Comparison of ENCODE assay signal across 10 cellular contexts in the genomic region with DNA sequence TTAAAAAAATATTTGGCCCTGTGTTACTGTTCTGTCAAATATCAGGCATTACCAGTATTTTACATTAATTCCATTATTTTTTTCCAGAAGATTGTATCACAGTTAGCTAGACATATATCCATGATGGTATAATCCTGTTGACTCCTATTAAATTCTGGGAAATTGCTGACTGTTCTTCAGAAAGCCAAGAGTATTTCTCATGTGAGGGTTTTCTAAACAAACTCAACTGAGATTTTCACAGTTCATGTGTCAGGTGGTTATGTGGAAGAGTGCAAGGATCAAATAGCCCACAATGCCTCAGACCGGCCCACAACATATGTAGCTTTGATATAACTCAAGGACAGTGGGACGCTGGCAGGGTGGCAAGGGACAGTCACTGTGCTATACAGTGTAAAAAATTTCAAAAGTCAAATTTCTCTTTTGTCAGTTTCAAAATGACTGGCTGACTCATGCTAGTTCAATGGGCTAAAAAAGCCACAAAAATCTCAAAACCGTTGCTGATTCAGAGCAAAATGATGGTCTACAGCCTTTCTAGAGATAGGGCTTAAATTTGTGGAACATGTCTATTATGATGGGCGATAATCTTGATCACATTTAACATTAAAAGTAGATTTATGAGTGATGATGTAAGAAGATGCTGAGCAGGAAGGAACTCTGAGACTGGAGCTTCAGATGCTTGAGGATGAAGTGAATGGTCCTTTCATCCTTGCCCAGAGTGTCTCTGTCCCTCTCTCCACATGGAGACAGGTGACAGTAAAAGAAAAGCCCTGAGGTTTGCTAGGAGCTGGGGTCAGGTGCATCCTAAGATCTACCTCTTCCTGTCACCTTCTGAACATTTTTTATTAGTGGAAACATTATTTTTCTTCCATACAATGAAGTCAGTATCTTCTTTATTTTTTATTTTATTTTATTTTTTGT.
A peak's percentile ranks its signal among the peaks of the same experiment; 100 is the strongest.
DNase-seq lines count a peak whose midpoint lies in the region; ATAC-seq and TF ChIP-seq lines count a peak whose summit lies in the region.
"Had no signal": no experiment of that assay in that cellular context is flagged by ENCODE, and none has a peak within 500 bp of the region (broad histone marks: within the 10 kb centered on the region; RNA-seq: fewer than 3 reads in every experiment).

No MANE protein-coding gene starts in this region.

- H3K27ac ChIP-seq in neural progenitor cell, result no peak overlapping the region
- H3K27ac ChIP-seq: HL-60 had no signal

- H3K4me3 Mint-ChIP-seq in neural progenitor cell, result no peak overlapping the region
- H3K4me3 Mint-ChIP-seq: brain had no signal

- H3K79me2 ChIP-seq in neural progenitor cell (ENCODE audit: low read depth), result no peaks in the 10 kb centered on the region

- no peak for TF ChIP-seq CTCF in neural progenitor cell (IDR thresholded peaks at IDR 0.05)

- peaks cover 5% of the 10 kb centered on the region for H3K27me3 Mint-ChIP-seq in neural progenitor cell (ENCODE audit: insufficient read depth, low read depth)
- H3K27me3 Mint-ChIP-seq: brain had no signal

- peak; percentile 84 for ATAC-seq in GM21528 (IDR thresholded peaks at IDR 0.05; ENCODE audit: low FRiP score, unreplicated experiment)

- DNase-seq in ELR (ENCODE audit: low read depth) (peak; percentile 96), HS-27A (ENCODE audit: low read depth) (peak; percentile 97), fibroblast of peridontal ligament (ENCODE audit: extremely low read depth) (peak; percentile 92), NCI-H187 (lab: John Stamatoyannopoulos, UW) (no peak), head of caudate nucleus (no peak), neural progenitor cell (ENCODE audit: low spot score) (no peak)
- no peak for DNase-seq in activated CD4-positive, alpha-beta T cell treated with anti-CD3 and anti-CD28 coated beads, Interleukin-2, amount 50 U/mL, for 4 hours

- peaks cover 4% of the 10 kb centered on the region for H3K4me1 Mint-ChIP-seq in neural progenitor cell

- H3K4me1 ChIP-seq in neural progenitor cell, result no peaks in the 10 kb centered on the region

- H3K9ac ChIP-seq in neural progenitor cell, result no peak overlapping the region

- H3K9me3 ChIP-seq in neural progenitor cell (ENCODE audit: low read depth), result no peaks in the 10 kb centered on the region

- H3K36me3 ChIP-seq in neural progenitor cell, result no peaks in the 10 kb centered on the region

- H3K4me2 ChIP-seq in neural progenitor cell, result no peak overlapping the region

- no peak overlapping the region for H3K4me3 ChIP-seq in neural progenitor cell

- H3F3A ChIP-seq in neural progenitor cell (ENCODE audit: low read depth), result no peaks in the 10 kb centered on the region

- intact Hi-C loops in head of caudate nucleus (cut with DNase I), result no loop called here

- no peak overlapping the region for H3K27ac Mint-ChIP-seq in neural progenitor cell

- H3K27me3 ChIP-seq in neural progenitor cell, result no peaks in the 10 kb centered on the region

- no peak overlapping the region for H2AFZ ChIP-seq in neural progenitor cell (replicated peaks)

- peaks cover 3% of the 10 kb centered on the region for H3K9me3 Mint-ChIP-seq in neural progenitor cell

- no peaks in the 10 kb centered on the region for H3K36me3 Mint-ChIP-seq in neural progenitor cell
- H3K36me3 Mint-ChIP-seq: brain had no signal

- H4K20me1 ChIP-seq in neural progenitor cell (ENCODE audit: low read depth), result no peaks in the 10 kb centered on the region

Comparison
In these comparisons a context has a peak if more than half of its experiments do, and no peak if none do; other contexts are left out.
1. DNase-seq: peak in ELR (single experiment), HS-27A (single experiment) and fibroblast of peridontal ligament (single experiment); none in NCI-H187 (0 of 2), head of caudate nucleus (0 of 42), activated CD4-positive, alpha-beta T cell treated with anti-CD3 and anti-CD28 coated beads, Interleukin-2, amount 50 U/mL, for 4 hours (0 of 2) and neural progenitor cell (single experiment).